Comparison of ENCODE assay signal across 1 cellular context in the genomic region with DNA sequence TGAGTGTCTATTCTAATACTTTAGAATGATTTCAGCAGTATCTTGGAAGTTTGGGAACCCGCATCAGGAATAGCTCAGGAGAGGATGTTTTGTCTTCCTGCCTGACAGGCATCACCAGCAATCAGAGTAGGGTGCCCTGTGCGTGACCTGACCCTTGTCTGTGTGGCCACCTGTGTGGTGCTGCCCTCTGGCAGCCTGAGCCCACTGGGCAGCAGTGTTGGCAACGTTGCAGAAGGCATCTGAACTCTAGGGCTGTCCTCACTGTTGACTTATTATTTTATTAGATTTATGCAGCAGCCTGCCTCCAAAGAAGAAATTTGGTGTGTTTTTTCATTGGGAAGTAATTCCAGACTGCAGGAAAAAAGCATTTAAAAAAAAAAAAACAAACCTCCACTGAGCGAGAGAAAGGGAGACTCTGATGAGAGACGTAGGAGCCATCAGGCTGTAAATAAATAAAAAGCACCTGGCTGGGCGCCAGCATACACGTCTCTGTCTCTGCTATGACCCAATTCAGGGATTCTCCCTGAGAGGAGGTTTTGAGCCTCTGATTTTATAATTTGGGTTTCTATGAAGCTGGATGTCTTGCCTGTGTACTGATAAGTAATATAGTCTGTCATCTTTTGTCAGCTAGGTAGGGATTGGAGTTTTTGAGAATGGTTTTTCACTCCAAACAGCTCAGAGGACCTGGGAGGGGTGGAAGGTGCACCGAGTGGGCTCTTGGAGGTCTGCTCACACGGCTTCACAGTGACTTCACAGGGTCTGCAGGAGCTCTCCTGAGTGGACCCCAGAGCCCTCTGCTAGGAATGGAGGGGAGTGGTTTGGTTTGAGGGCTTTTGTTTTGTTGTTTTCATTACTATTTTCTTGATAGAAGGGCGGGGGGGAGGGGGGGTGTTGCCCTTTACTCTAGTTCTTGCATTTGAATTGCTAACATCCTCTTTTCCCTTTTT.
TF ChIP-seq lines count a peak whose summit lies in the region.

No MANE protein-coding gene starts in this region.

TF ChIP-seq in GM23338, 12 proteins besides CTCF, POLR2A, EP300 and RAD21 (continued from another document):
- TF ChIP-seq, protein P1, sequence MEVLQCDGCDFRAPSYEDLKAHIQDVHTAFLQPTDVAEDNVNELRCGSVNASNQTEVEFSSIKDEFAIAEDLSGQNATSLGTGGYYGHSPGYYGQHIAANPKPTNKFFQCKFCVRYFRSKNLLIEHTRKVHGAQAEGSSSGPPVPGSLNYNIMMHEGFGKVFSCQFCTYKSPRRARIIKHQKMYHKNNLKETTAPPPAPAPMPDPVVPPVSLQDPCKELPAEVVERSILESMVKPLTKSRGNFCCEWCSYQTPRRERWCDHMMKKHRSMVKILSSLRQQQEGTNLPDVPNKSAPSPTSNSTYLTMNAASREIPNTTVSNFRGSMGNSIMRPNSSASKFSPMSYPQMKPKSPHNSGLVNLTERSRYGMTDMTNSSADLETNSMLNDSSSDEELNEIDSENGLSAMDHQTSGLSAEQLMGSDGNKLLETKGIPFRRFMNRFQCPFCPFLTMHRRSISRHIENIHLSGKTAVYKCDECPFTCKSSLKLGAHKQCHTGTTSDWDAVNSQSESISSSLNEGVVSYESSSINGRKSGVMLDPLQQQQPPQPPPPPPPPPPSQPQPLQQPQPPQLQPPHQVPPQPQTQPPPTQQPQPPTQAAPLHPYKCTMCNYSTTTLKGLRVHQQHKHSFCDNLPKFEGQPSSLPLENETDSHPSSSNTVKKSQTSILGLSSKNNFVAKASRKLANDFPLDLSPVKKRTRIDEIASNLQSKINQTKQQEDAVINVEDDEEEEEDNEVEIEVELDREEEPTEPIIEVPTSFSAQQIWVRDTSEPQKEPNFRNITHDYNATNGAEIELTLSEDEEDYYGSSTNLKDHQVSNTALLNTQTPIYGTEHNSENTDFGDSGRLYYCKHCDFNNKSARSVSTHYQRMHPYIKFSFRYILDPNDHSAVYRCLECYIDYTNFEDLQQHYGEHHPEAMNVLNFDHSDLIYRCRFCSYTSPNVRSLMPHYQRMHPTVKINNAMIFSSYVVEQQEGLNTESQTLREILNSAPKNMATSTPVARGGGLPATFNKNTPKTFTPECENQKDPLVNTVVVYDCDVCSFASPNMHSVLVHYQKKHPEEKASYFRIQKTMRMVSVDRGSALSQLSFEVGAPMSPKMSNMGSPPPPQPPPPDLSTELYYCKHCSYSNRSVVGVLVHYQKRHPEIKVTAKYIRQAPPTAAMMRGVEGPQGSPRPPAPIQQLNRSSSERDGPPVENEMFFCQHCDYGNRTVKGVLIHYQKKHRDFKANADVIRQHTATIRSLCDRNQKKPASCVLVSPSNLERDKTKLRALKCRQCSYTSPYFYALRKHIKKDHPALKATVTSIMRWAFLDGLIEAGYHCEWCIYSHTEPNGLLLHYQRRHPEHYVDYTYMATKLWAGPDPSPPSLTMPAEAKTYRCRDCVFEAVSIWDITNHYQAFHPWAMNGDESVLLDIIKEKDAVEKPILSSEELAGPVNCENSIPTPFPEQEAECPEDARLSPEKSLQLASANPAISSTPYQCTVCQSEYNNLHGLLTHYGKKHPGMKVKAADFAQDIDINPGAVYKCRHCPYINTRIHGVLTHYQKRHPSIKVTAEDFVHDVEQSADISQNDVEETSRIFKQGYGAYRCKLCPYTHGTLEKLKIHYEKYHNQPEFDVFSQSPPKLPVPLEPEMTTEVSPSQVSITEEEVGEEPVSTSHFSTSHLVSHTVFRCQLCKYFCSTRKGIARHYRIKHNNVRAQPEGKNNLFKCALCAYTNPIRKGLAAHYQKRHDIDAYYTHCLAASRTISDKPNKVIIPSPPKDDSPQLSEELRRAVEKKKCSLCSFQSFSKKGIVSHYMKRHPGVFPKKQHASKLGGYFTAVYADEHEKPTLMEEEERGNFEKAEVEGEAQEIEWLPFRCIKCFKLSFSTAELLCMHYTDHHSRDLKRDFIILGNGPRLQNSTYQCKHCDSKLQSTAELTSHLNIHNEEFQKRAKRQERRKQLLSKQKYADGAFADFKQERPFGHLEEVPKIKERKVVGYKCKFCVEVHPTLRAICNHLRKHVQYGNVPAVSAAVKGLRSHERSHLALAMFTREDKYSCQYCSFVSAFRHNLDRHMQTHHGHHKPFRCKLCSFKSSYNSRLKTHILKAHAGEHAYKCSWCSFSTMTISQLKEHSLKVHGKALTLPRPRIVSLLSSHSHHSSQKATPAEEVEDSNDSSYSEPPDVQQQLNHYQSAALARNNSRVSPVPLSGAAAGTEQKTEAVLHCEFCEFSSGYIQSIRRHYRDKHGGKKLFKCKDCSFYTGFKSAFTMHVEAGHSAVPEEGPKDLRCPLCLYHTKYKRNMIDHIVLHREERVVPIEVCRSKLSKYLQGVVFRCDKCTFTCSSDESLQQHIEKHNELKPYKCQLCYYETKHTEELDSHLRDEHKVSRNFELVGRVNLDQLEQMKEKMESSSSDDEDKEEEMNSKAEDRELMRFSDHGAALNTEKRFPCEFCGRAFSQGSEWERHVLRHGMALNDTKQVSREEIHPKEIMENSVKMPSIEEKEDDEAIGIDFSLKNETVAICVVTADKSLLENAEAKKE (CRISPR knock-in tag; IDR thresholded peaks at IDR 0.05), result no peak
- no peak for TF ChIP-seq EZH2 (IDR thresholded peaks at IDR 0.05; ENCODE audit: low read depth, unreplicated experiment)
- no peak for TF ChIP-seq POLR2AphosphoS5 (IDR thresholded peaks at IDR 0.05; ENCODE audit: low read depth)
- no peak for TF ChIP-seq ZNF331 (CRISPR knock-in tag; IDR thresholded peaks at IDR 0.05; ENCODE audit: low read depth)
TF ChIP-seq in GM23338: peak in this region for 0.
